8 cellular contexts compared by ENCODE assay signal in genomic region chr7:92641921-92642511, GRCh38. TPM values are rescaled to one million over a fixed set of nuclear protein-coding genes. Genes with fewer than 3 reads are reported as not detected.
A peak's percentile ranks its signal among the peaks of the same experiment; 100 is the strongest.
DNase-seq lines count a peak whose midpoint lies in the region; ATAC-seq, FAIRE-seq and TF ChIP-seq lines count a peak whose summit lies in the region.

No MANE protein-coding gene starts in this region.

- H3K9me1 ChIP-seq in K562 (ENCODE audit: control insufficient read depth, insufficient read depth, low read length), result peaks cover 3% of the 10 kb centered on the region

- H3K4me3 ChIP-seq in K562, result no peak overlapping the region

- H3K27me3 ChIP-seq in K562 (ENCODE audit: control insufficient read depth in 2 of 2, insufficient read depth in 2 of 2, low read length in 2 of 2), result no peaks in the 10 kb centered on the region

- FAIRE-seq in K562 (lab: Jason Lieb, UNC), result no peak

- H3K9me3 ChIP-seq in K562 (replicated peaks; ENCODE audit: control insufficient read depth, insufficient read depth, low read depth, low read length), result no peaks in the 10 kb centered on the region

- H3K36me3 ChIP-seq in K562 (ENCODE audit: control insufficient read depth, insufficient read depth, low read length), result peaks cover 4% of the 10 kb centered on the region; the same call in 1 of the 3 replicates

- POLR2A ChIA-PET in K562 (lab: Yijun Ruan, JAX), result interaction anchor here (0.6 kb wide), 1 partner anchor 631 kb away, joined by 4 read pairs; no protein-coding TSS in a partner anchor

- H3K79me2 ChIP-seq in K562 (ENCODE audit: control insufficient read depth, insufficient read depth, low read length), result no peaks in the 10 kb centered on the region; the same call in 1 of the 3 replicates

- ATAC-seq in GM18907 (IDR thresholded peaks at IDR 0.05; ENCODE audit: unreplicated experiment) (peak; percentile 83), HG02981 (IDR thresholded peaks at IDR 0.05; ENCODE audit: unreplicated experiment) (peak; percentile 79), K562 (peak; percentile 57)

- 66% methylated on average over 4 of the region's 4 CpGs for WGBS in K562 (ENCODE audit: insufficient coverage, low coverage, missing lambda C conversion rate)

- no peak overlapping the region for H3K27ac ChIP-seq in K562 (ENCODE audit: extremely low read depth, low read depth, low read length)

- intact Hi-C loops in K562 (cut with micrococcal nuclease), result no loop called here

- DNase-seq in T-helper 1 cell (peak in 3 of 5 donors; percentile 6 to 81 (median 13)), K562 (ENCODE audit: extremely low read depth in 1 of 4, low spot score in 3 of 4) (peak in 1 of 4 experiments; percentile 32), superior temporal gyrus (ENCODE audit: extremely low spot score) (no peak), germinal center (ENCODE audit: low spot score) (no peak), cortex of kidney (lab: John Stamatoyannopoulos, UW) (no peak)
- DNase-seq in stimulated activated CD8-positive, alpha-beta memory T cell treated with anti-CD3 and anti-CD28 coated beads, Interleukin-12 subunit alpha, Interleukin-12 subunit beta, amount 100 ng/mL, for 24 hours (ENCODE audit: extremely low read depth), result peak; percentile 40

- in situ Hi-C loops in K562 (cut with MboI), result no loop called here

- TF ChIP-seq EP300 in K562 (IDR thresholded peaks at IDR 0.05; ENCODE audit: low read length), result no peak

- no peak overlapping the region for H3K4me2 ChIP-seq in K562 (ENCODE audit: insufficient read depth, low read length)

- TF ChIP-seq POLR2A in K562 (conservative IDR thresholded peaks at IDR 0.05), result no peak

- peaks cover 0 to 5% of the 10 kb centered on the region in 2 experiments; a peak in 1 of 5 replicates for H3K4me1 ChIP-seq in K562 (replicated peaks in 1 of 2; ENCODE audit: control insufficient read depth in 2 of 2, insufficient read depth in 2 of 2, low read length in 2 of 2)

- no peak for TF ChIP-seq CTCF in K562 (IDR thresholded peaks at IDR 0.05 in 2 of 3, conservative IDR thresholded peaks at IDR 0.05 in 1 of 3; ENCODE audit: insufficient read depth in 2 of 3, low read depth in 1 of 3, low read length in 3 of 3)

- BruUV-seq in K562 (replicated peaks; lab: Mats Ljungman, UMichigan), result no TSS peak

- TF ChIP-seq RAD21 in K562 (CRISPR knock-in tag; conservative IDR thresholded peaks at IDR 0.05 in 1 of 2, IDR thresholded peaks at IDR 0.05 in 1 of 2), result no peak

- no peak overlapping the region for H3K9ac ChIP-seq in K562 (ENCODE audit: insufficient read depth in 1 of 2, low read depth in 2 of 2, low read length in 2 of 2)

- CTCF ChIA-PET in K562 (lab: Yijun Ruan, JAX; ENCODE audit: low intra/inter-chr PET ratio), result no interaction called here

- H2AFZ ChIP-seq in K562 (ENCODE audit: low read depth, low read length), result no peak overlapping the region

- H4K20me1 ChIP-seq in K562 (replicated peaks; ENCODE audit: control insufficient read depth, insufficient read depth, low read length), result no peaks in the 10 kb centered on the region

TF ChIP-seq in K562, 482 proteins besides CTCF, POLR2A, EP300 and RAD21:
- TF ChIP-seq, protein P1, sequence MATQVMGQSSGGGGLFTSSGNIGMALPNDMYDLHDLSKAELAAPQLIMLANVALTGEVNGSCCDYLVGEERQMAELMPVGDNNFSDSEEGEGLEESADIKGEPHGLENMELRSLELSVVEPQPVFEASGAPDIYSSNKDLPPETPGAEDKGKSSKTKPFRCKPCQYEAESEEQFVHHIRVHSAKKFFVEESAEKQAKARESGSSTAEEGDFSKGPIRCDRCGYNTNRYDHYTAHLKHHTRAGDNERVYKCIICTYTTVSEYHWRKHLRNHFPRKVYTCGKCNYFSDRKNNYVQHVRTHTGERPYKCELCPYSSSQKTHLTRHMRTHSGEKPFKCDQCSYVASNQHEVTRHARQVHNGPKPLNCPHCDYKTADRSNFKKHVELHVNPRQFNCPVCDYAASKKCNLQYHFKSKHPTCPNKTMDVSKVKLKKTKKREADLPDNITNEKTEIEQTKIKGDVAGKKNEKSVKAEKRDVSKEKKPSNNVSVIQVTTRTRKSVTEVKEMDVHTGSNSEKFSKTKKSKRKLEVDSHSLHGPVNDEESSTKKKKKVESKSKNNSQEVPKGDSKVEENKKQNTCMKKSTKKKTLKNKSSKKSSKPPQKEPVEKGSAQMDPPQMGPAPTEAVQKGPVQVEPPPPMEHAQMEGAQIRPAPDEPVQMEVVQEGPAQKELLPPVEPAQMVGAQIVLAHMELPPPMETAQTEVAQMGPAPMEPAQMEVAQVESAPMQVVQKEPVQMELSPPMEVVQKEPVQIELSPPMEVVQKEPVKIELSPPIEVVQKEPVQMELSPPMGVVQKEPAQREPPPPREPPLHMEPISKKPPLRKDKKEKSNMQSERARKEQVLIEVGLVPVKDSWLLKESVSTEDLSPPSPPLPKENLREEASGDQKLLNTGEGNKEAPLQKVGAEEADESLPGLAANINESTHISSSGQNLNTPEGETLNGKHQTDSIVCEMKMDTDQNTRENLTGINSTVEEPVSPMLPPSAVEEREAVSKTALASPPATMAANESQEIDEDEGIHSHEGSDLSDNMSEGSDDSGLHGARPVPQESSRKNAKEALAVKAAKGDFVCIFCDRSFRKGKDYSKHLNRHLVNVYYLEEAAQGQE (CRISPR knock-in tag; IDR thresholded peaks at IDR 0.05; ENCODE audit: low read depth), result no peak
- TF ChIP-seq FOSL1 (tag; conservative IDR thresholded peaks at IDR 0.05) (peak; percentile 61), ATF3 (IDR thresholded peaks at IDR 0.05) (peak; percentile 79), ATF3 (CRISPR knock-in tag; conservative IDR thresholded peaks at IDR 0.05) (no peak), NFATC3 (IDR thresholded peaks at IDR 0.05) (no peak), E2F3 (CRISPR knock-in tag; IDR thresholded peaks at IDR 0.05) (no peak), JUN (IDR thresholded peaks at IDR 0.05; ENCODE audit: borderline replicate concordance, low read depth, low read length) (peak; percentile 20; the same call in 1 of the 2 replicates), JUN (CRISPR knock-in tag; IDR thresholded peaks at IDR 0.05; ENCODE audit: borderline replicate concordance) (no peak), JUND (IDR thresholded peaks at IDR 0.05; ENCODE audit: borderline replicate concordance, low read depth, low read length) (peak; percentile 50; the same call in 1 of the 2 replicates), JUND (tag; IDR thresholded peaks at IDR 0.05; ENCODE audit: borderline replicate concordance, low read depth, low read length) (no peak), ZSCAN29 (IDR thresholded peaks at IDR 0.05) (no peak), ARID1B (IDR thresholded peaks at IDR 0.05) (peak; percentile 16; the same call in 1 of the 2 replicates), CBFA2T2 (conservative IDR thresholded peaks at IDR 0.05) (no peak)

RNA-seq across cellular contexts. Expression of gene FAM133B, which starts 51.8 kb away (rescaled TPM):
- total RNA-seq in K562 (2011; cell fraction: chromatin; rRNA removed; ENCODE audit: low replicate concordance), result 21.5 and 103 TPM in 2 replicates
- 11.5 and 15.9 TPM in 2 replicates for total RNA-seq in K562 (2011; cell fraction: nucleolus; rRNA removed)
- 46.5 and 77.0 TPM in 2 replicates for total RNA-seq in K562 (2011; cell fraction: nucleoplasm; rRNA removed)
- 22.4 and 80.3 TPM in 2 replicates for total RNA-seq in K562 (2014; rRNA removed)
- 58.4 and 67.4 TPM in 2 replicates for total RNA-seq in K562 (2014; rRNA removed; fragmentation: Illumina TruSeq; extraction: Trizol)
- 69.1 and 80.4 TPM in 2 replicates for total RNA-seq in K562 (2015; rRNA removed; fragmentation: Illumina TruSeq; extraction: Trizol)
- total RNA-seq in K562 (2021), result 29.0 and 30.7 TPM in 2 replicates
- polyA plus RNA-seq in K562 (2011; rRNA removed), result 26.1 and 34.4 TPM in 2 replicates
- 5.4 and 23.7 TPM in 2 replicates for polyA plus RNA-seq in K562 (2011; cell fraction: cytosol; rRNA removed)
- 24.3 and 24.9 TPM in 2 replicates for polyA plus RNA-seq in K562 (2011; cell fraction: nucleus; rRNA removed)
- polyA plus RNA-seq in K562 (2012), result 22.7 and 30.4 TPM in 2 replicates
- 37.9 and 45.8 TPM in 2 replicates for polyA plus RNA-seq in K562 (2014; fragmentation: Illumina TruSeq; extraction: Trizol)
- polyA plus RNA-seq in K562 (2014; fragmentation: Nextera tagmentation; extraction: Ambion mirVana), result 10 to 100 TPM; 38.5 to 39.7 TPM
- polyA plus RNA-seq in K562 (2014; rRNA removed), result 27.5 and 37.0 TPM in 2 replicates
- 17.5 and 22.7 TPM in 2 replicates for polyA minus RNA-seq in K562 (2011; rRNA and poly(A)+ RNA removed)
- 12.3 and 13.1 TPM in 2 replicates for polyA minus RNA-seq in K562 (2011; cell fraction: cytosol; rRNA and poly(A)+ RNA removed)
- 20.3 and 40.0 TPM in 2 replicates for polyA minus RNA-seq in K562 (2011; cell fraction: nucleus; rRNA and poly(A)+ RNA removed)

Comparison
In these comparisons a context has a peak if more than half of its experiments do, and no peak if none do; other contexts are left out.
1. DNase-seq: peak in T-helper 1 cell (3 of 5) and stimulated activated CD8-positive, alpha-beta memory T cell treated with anti-CD3 and anti-CD28 coated beads, Interleukin-12 subunit alpha, Interleukin-12 subunit beta, amount 100 ng/mL, for 24 hours (single experiment); none in superior temporal gyrus (single experiment), germinal center (single experiment) and cortex of kidney (single experiment).
2. Peak in every context shown above with its lines, with median percentiles within 50 percentile points of each other: ATAC-seq.